ENCODE assay signal across 26 cellular contexts in genomic region chrX:23364416-23364815, GRCh38. TPM values are rescaled to one million over a fixed set of nuclear protein-coding genes. Genes with fewer than 3 reads are reported as not detected.
"Had no signal": no experiment of that assay in that cellular context is flagged by ENCODE, and none has a peak within 500 bp of the region (broad histone marks: within the 10 kb centered on the region; RNA-seq: fewer than 3 reads in every experiment).

No MANE protein-coding gene starts in this region.

- H3K27me3 ChIP-seq: neutrophil, ovary, right lobe of liver, sigmoid colon, stomach, thyroid gland, tibial nerve, upper lobe of left lung, vagina had no signal

- H3K36me3 ChIP-seq: neutrophil, ovary, right lobe of liver, sigmoid colon, stomach, thoracic aorta, thyroid gland, tibial nerve, upper lobe of left lung, vagina had no signal

- FAIRE-seq: small intestine, urothelium cell line had no signal

- DNase-seq: nephron progenitor cell; nucleus accumbens; ovary; psoas muscle; right cardiac atrium; right lobe of liver; sigmoid colon; small intestine; stimulated activated CD4-positive, alpha-beta T cell treated with anti-CD3 and anti-CD28 coated beads, Interleukin-15, amount 100 ng/mL, for 24 hours; stimulated activated CD4-positive, alpha-beta T cell treated with anti-CD3 and anti-CD28 coated beads, Interleukin-2, amount 100 ng/mL, for 24 hours; stimulated activated CD4-positive, alpha-beta T cell treated with anti-CD3 and anti-CD28 coated beads, Interleukin-2, amount 100 ng/mL, for 48 hours; stimulated activated CD4-positive, alpha-beta T cell treated with anti-CD3 and anti-CD28 coated beads, Interleukin-4, amount 100 ng/mL, for 24 hours; stimulated activated naive B cell treated with anti-CD40 and anti-IgM and Interleukin-4, amounts not matched to agents 10 μg/mL and 1 μg/mL and 100 μg/mL, for 72 hours; stimulated activated naive CD4-positive, alpha-beta T cell treated with Interleukin-2 at 50 U/mL for 16 hours; stomach; thyroid gland; trophoblast cell; upper lobe of left lung had no signal

- H3K4me3 ChIP-seq: ovary, psoas muscle, right lobe of liver, sigmoid colon, stomach, thoracic aorta, thyroid gland, tibial nerve, upper lobe of left lung, vagina had no signal

RNA-seq across cellular contexts. Expression of gene PTCHD1, which starts 29.8 kb away (rescaled TPM):
- total RNA-seq: natural killer cell treated with Interleukin-12 subunit alpha and Interleukin-12 subunit beta and Interleukin-15 and Interleukin-18, amount 100 ng/mL, for 72 hours; osteoblast; renal cortical epithelial cell had no signal
